ENCODE assay signal across 1 cellular context in genomic region chr1:150311762-150312161, GRCh38.
TF ChIP-seq lines count a peak whose summit lies in the region.

No MANE protein-coding gene starts in this region.

TF ChIP-seq in GM23338, 12 proteins besides CTCF, POLR2A, EP300 and RAD21 (continued from another document):
- TF ChIP-seq ZNF462 (CRISPR knock-in tag; IDR thresholded peaks at IDR 0.05) (no peak), ETS1 (IDR thresholded peaks at IDR 0.05) (no peak), REST (IDR thresholded peaks at IDR 0.05; ENCODE audit: unreplicated experiment) (no peak), EZH2 (IDR thresholded peaks at IDR 0.05; ENCODE audit: low read depth, unreplicated experiment) (no peak)
